Comparison of ENCODE assay signal across 8 cellular contexts in the genomic region with DNA sequence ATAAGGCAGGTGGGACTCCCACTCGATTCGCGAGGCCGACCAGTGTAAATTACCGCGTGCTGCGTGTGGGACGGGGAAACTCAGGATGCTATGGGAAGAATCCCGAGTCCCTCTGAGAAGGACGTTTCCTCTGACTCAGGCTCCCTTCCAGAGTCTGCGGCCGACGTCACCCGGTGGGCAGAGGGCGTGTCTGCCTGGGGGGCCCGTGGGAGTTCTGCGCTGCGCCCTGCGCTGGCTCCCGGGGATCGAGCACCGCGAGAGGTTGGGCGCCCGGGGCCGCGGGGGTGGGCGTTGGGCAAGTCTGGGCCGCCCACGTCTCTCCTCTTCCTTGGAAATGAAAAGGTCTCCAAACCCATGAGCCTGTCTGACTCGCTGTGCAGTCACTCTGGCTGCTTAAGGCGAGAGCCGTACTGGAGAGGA. TPM values are rescaled to one million over a fixed set of nuclear protein-coding genes. Genes with fewer than 3 reads are reported as not detected.
DNase-seq lines count a peak whose midpoint lies in the region; ATAC-seq and TF ChIP-seq lines count a peak whose summit lies in the region.

No MANE protein-coding gene starts in this region.

- H3K4me3 ChIP-seq in heart right ventricle: peak overlapping the region; percentile 53 to 69 (median 62)

- H3K9me3 ChIP-seq in heart right ventricle: no peaks in the 10 kb centered on the region

- 1% methylated on average over 33 of the region's 33 CpGs for WGBS in heart right ventricle, 2 donors

- intact Hi-C loops in activated naive CD4-positive, alpha-beta T cell treated with anti-CD3 and anti-CD28 coated beads for 36 hours (cut with micrococcal nuclease): loop anchor here (5.0 kb wide), 4 partner anchors 180 to 555 kb away; a partner anchor contains a TSS
- intact Hi-C loops in heart right ventricle (cut with DNase I): loop anchor here in 5 of 10 donors (5.0 kb wide), 2 partner anchors 65 to 70 kb away; no protein-coding TSS in a partner anchor

- H3K4me1 ChIP-seq in heart right ventricle: peaks cover 0 to 20% (median 10%) of the 10 kb centered on the region in 9 donors

- no peaks in the 10 kb centered on the region for H3K9me3 Mint-ChIP-seq in activated naive CD4-positive, alpha-beta T cell treated with anti-CD3 and anti-CD28 coated beads for 36 hours

- ATAC-seq in heart right ventricle: peak; percentile 43 to 70 (median 58)
- ATAC-seq in HG02678 (IDR thresholded peaks at IDR 0.05; ENCODE audit: unreplicated experiment): no peak
- no peak for ATAC-seq in GM18858 (IDR thresholded peaks at IDR 0.05; ENCODE audit: unreplicated experiment)

- H3K4me3 Mint-ChIP-seq in activated naive CD4-positive, alpha-beta T cell treated with anti-CD3 and anti-CD28 coated beads for 36 hours: peak overlapping the region; percentile 81

- H3K27ac Mint-ChIP-seq in activated naive CD4-positive, alpha-beta T cell treated with anti-CD3 and anti-CD28 coated beads for 36 hours: no peak overlapping the region

- TF ChIP-seq CTCF in heart right ventricle (IDR thresholded peaks at IDR 0.05): no peak

- DNase-seq in NCI-H524 (lab: John Stamatoyannopoulos, UW): peak; percentile 8 to 30
- no peak for DNase-seq in NCI-H524 treated with DMSO at 0.1 percent for 48 hours (lab: John Stamatoyannopoulos, UW)
- DNase-seq in NCI-H774 (lab: John Stamatoyannopoulos, UW): peak; percentile 50
- peak; percentile 33 for DNase-seq in activated naive CD4-positive, alpha-beta T cell treated with anti-CD3 and anti-CD28 coated beads for 36 hours
- peak in 1 of 2 donors; percentile 22 for DNase-seq in heart right ventricle
- peak; percentile 49 for DNase-seq in renal cortical epithelial cell (ENCODE audit: low read depth)

- no peaks in the 10 kb centered on the region for H3K36me3 ChIP-seq in heart right ventricle

- H3K4me1 Mint-ChIP-seq in activated naive CD4-positive, alpha-beta T cell treated with anti-CD3 and anti-CD28 coated beads for 36 hours (ENCODE audit: low read depth): peaks cover 30% of the 10 kb centered on the region

- CTCF ChIA-PET in activated naive CD4-positive, alpha-beta T cell treated with anti-CD3 and anti-CD28 coated beads for 36 hours (lab: Charles Lee): interaction anchor here (1.3 to 6.0 kb wide), 5 partner anchors 11 to 73 kb away, joined by 7 to 48 read pairs (median 14); no protein-coding TSS in a partner anchor

- H3K27me3 Mint-ChIP-seq in activated naive CD4-positive, alpha-beta T cell treated with anti-CD3 and anti-CD28 coated beads for 36 hours (ENCODE audit: low read depth): peaks cover 7% of the 10 kb centered on the region

- H3K27ac ChIP-seq in heart right ventricle: peak overlapping the region in 1 of 10 donors; percentile 42

- peaks cover 0 to 42% (median 26%) of the 10 kb centered on the region in 7 donors for H3K27me3 ChIP-seq in heart right ventricle

- H3K36me3 Mint-ChIP-seq in activated naive CD4-positive, alpha-beta T cell treated with anti-CD3 and anti-CD28 coated beads for 36 hours (ENCODE audit: low read depth): peaks cover 3% of the 10 kb centered on the region

RNA-seq across cellular contexts. Expression of a gene that starts 0.5 kb away (rescaled TPM):
- 1 to 10 TPM; 1.0 to 2.0 TPM for total RNA-seq in activated naive CD4-positive, alpha-beta T cell treated with anti-CD3 and anti-CD28 coated beads for 36 hours
- total RNA-seq in heart right ventricle (1 to 10 TPM in 1 of 10 donors, under 1 TPM in 9; 0.04 to 1.4 (median 0.45) TPM), renal cortical epithelial cell (8.6 and 11.1 TPM in 2 replicates)
- under 1 TPM; 0.17 to 0.59 TPM for polyA plus RNA-seq in heart right ventricle

RNA-seq across cellular contexts. Expression of a gene that starts 0.6 kb away (rescaled TPM):
- total RNA-seq in activated naive CD4-positive, alpha-beta T cell treated with anti-CD3 and anti-CD28 coated beads for 36 hours: under 1 TPM; 0.26 to 0.94 TPM
- total RNA-seq in heart right ventricle: 1 to 10 TPM in 1 of 10 donors, under 1 TPM in 6, not detected in 3; 0.11 to 1.6 (median 0.37) TPM
- 1 to 10 TPM in 1 of 2 donors, under 1 TPM in 1; 0.06 to 1.8 TPM for polyA plus RNA-seq in heart right ventricle
- total RNA-seq in renal cortical epithelial cell: 0.17 and 3.9 TPM in 2 replicates

Comparison
In these comparisons a context has a peak if more than half of its experiments do, and no peak if none do; other contexts are left out.
1. ATAC-seq: peak in heart right ventricle (8 of 8); none in HG02678 (single experiment) and GM18858 (single experiment).